24 cellular contexts compared by ENCODE assay signal in the genomic region with DNA sequence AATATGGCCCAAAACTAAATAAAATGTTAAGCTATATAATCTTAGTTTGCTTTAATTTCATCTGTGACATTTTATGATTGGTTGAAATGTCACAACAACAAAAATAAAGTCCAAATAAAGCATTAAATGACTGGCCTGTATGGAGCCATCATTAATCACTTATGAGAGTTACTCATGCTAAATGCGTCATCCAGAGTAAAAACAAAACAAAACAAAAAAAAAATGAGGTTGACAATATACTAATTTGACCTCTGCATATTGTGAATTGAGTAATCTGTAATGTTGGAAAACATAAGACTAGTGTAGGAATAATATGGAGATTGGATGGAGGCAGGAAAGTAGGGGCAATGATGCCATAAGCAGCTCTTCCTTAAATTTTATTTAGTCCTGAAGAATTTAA.
DNase-seq lines count a peak whose midpoint lies in the region; ATAC-seq, FAIRE-seq and TF ChIP-seq lines count a peak whose summit lies in the region.
"Had no signal": no experiment of that assay in that cellular context is flagged by ENCODE, and none has a peak within 500 bp of the region (broad histone marks: within the 10 kb centered on the region; RNA-seq: fewer than 3 reads in every experiment).

No MANE protein-coding gene starts in this region.

- H3K4me3 ChIP-seq in A549, result no peak overlapping the region; the same call in 2 of the 3 replicates
- H3K4me3 ChIP-seq in astrocyte of the spinal cord (ENCODE audit: low read depth, low read length), result no peak overlapping the region
- H3K4me3 ChIP-seq: gastrocnemius medialis had no signal

- in situ Hi-C loops in astrocyte of the spinal cord (cut with HindIII; ENCODE audit: low sequenced_read_pairs), result no loop called here

- H3K4me1 Mint-ChIP-seq in osteocyte (ENCODE audit: unreplicated experiment), result peaks cover 9% of the 10 kb centered on the region
- H3K4me1 Mint-ChIP-seq: activated T-helper 17 cell treated with anti-CD3 and anti-CD28 coated beads, Interleukin-2, amount 50 U/mL, for 72 hours; central memory CD8-positive, alpha-beta T cell; stimulated activated naive B cell treated with anti-CD40 and anti-IgM and Interleukin-4, amounts not matched to agents 10 μg/mL and 1 μg/mL and 100 μg/mL, for 72 hours; T-helper 17 cell had no signal

- CTCF ChIA-PET in A549 (lab: Yijun Ruan, JAX), result no interaction called here

- TF ChIP-seq CTCF in A549 (IDR thresholded peaks at IDR 0.05), result no peak
- TF ChIP-seq CTCF in astrocyte of the spinal cord (IDR thresholded peaks at IDR 0.05; ENCODE audit: low read depth, low read length), result no peak
- no peak for TF ChIP-seq CTCF in osteocyte (IDR thresholded peaks at IDR 0.05)

- no peak for TF ChIP-seq EP300 in A549 (IDR thresholded peaks at IDR 0.05)

- WGBS in A549 (ENCODE audit: missing lambda C conversion rate), result 21% methylated on average over 1 of the region's 1 CpG

- peaks cover 20% of the 10 kb centered on the region for H3K4me1 ChIP-seq in A549
- H3K4me1 ChIP-seq: gastrocnemius medialis had no signal

- DNase-seq in A549 (ENCODE audit: low read depth in 1 of 2, low spot score in 1 of 2) (peak in 1 of 2 experiments; percentile 39), HS-5 (ENCODE audit: low read depth) (peak; percentile 56), astrocyte of the spinal cord (ENCODE audit: low read depth, low spot score) (peak; percentile 24), fibroblast of the conjunctiva (ENCODE audit: low read depth) (peak; percentile 13), HTR-8/SVneo (ENCODE audit: insufficient read length, low spot score) (no peak), hepatic stellate cell (ENCODE audit: low spot score) (no peak), osteocyte (ENCODE audit: extremely low spot score, unreplicated experiment) (no peak)
- DNase-seq: 8988T; effector memory CD4-positive, alpha-beta T cell; gastrocnemius medialis; H7; NCI-H1105; NCI-H2081 treated with DMSO at 0.1 percent for 48 hours; NCI-H524 treated with DMSO at 0.1 percent for 48 hours; right cardiac atrium; SHP77 treated with DMSO at 0.1 percent for 48 hours; stimulated activated naive B cell treated with anti-CD40 and anti-IgM and Interleukin-4, amounts not matched to agents 10 μg/mL and 1 μg/mL and 100 μg/mL, for 72 hours; T-helper 17 cell; trophoblast cell had no signal

- peak in 1 of 2 experiments; percentile 45; a peak in 2 of 6 replicates for ATAC-seq in A549
- no peak for ATAC-seq in GM21367 (IDR thresholded peaks at IDR 0.05; ENCODE audit: unreplicated experiment)
- ATAC-seq: activated T-helper 17 cell treated with anti-CD3 and anti-CD28 coated beads, Interleukin-2, amount 50 U/mL, for 72 hours; gastrocnemius medialis; right cardiac atrium; stimulated activated naive B cell treated with anti-CD40 and anti-IgM and Interleukin-4, amounts not matched to agents 10 μg/mL and 1 μg/mL and 100 μg/mL, for 72 hours; T-helper 17 cell had no signal

- H3K36me3 Mint-ChIP-seq in osteocyte (ENCODE audit: unreplicated experiment), result peaks cover 4% of the 10 kb centered on the region
- H3K36me3 Mint-ChIP-seq: stimulated activated naive B cell treated with anti-CD40 and anti-IgM and Interleukin-4, amounts not matched to agents 10 μg/mL and 1 μg/mL and 100 μg/mL, for 72 hours had no signal

- no peak for TF ChIP-seq POLR2A in A549 (IDR thresholded peaks at IDR 0.05; ENCODE audit: low read length)

- H3K27ac ChIP-seq in A549, result peak overlapping the region in 1 of 2 experiments; percentile 84; a peak in 3 of 6 replicates
- H3K27ac ChIP-seq: C4-2B, gastrocnemius medialis, KMS-11 had no signal

- peaks cover 2% of the 10 kb centered on the region for H3K9me3 Mint-ChIP-seq in osteocyte (ENCODE audit: unreplicated experiment)

- POLR2A ChIA-PET in A549 (lab: Yijun Ruan, JAX), result no interaction called here

- no peak for FAIRE-seq in A549 (lab: Jason Lieb, UNC)
- no peak for FAIRE-seq in HTR-8/SVneo (lab: Jason Lieb, UNC)

- no peaks in the 10 kb centered on the region for H3K9me3 ChIP-seq in A549
- H3K9me3 ChIP-seq: gastrocnemius medialis had no signal

- H3K27me3 Mint-ChIP-seq in osteocyte (ENCODE audit: unreplicated experiment), result no peaks in the 10 kb centered on the region
- H3K27me3 Mint-ChIP-seq: activated T-helper 17 cell treated with anti-CD3 and anti-CD28 coated beads, Interleukin-2, amount 50 U/mL, for 72 hours; central memory CD8-positive, alpha-beta T cell; stimulated activated naive B cell treated with anti-CD40 and anti-IgM and Interleukin-4, amounts not matched to agents 10 μg/mL and 1 μg/mL and 100 μg/mL, for 72 hours; T-helper 17 cell had no signal

- no peak for TF ChIP-seq RAD21 in A549 (conservative IDR thresholded peaks at IDR 0.05 in 1 of 2, IDR thresholded peaks at IDR 0.05 in 1 of 2)

- no peak overlapping the region for H3K27ac Mint-ChIP-seq in osteocyte (ENCODE audit: unreplicated experiment)
- H3K27ac Mint-ChIP-seq: activated T-helper 17 cell treated with anti-CD3 and anti-CD28 coated beads, Interleukin-2, amount 50 U/mL, for 72 hours; stimulated activated naive B cell treated with anti-CD40 and anti-IgM and Interleukin-4, amounts not matched to agents 10 μg/mL and 1 μg/mL and 100 μg/mL, for 72 hours; T-helper 17 cell had no signal

- H3K4me3 Mint-ChIP-seq in osteocyte (ENCODE audit: unreplicated experiment), result no peak overlapping the region
- H3K4me3 Mint-ChIP-seq: activated T-helper 17 cell treated with anti-CD3 and anti-CD28 coated beads, Interleukin-2, amount 50 U/mL, for 72 hours; central memory CD8-positive, alpha-beta T cell; stimulated activated naive B cell treated with anti-CD40 and anti-IgM and Interleukin-4, amounts not matched to agents 10 μg/mL and 1 μg/mL and 100 μg/mL, for 72 hours; T-helper 17 cell had no signal

- H3K4me2 ChIP-seq in A549, result peak overlapping the region; percentile 90
- H3K4me2 ChIP-seq: KMS-11 had no signal

TF ChIP-seq in A549, 52 proteins besides CTCF, POLR2A, EP300 and RAD21:
- TF ChIP-seq HOXB5 (CRISPR knock-in tag; IDR thresholded peaks at IDR 0.05) (peak; percentile 87), GATA3 (IDR thresholded peaks at IDR 0.05; ENCODE audit: borderline replicate concordance) (peak; percentile 49; the same call in 1 of the 2 replicates), JUNB (IDR thresholded peaks at IDR 0.05) (peak; percentile 55), CEBPB (IDR thresholded peaks at IDR 0.05) (peak in 1 of 2 experiments; percentile 58; a peak in 1 of 4 replicates), PBX3 (IDR thresholded peaks at IDR 0.05) (no peak), FOSL2 (IDR thresholded peaks at IDR 0.05) (no peak), FOSL2 (CRISPR knock-in tag; IDR thresholded peaks at IDR 0.05) (peak; percentile 82), EHF (CRISPR knock-in tag; IDR thresholded peaks at IDR 0.05) (no peak)

Comparison
In these comparisons a context has a peak if more than half of its experiments do, and no peak if none do; other contexts are left out.
1. DNase-seq: peak in HS-5 (single experiment), astrocyte of the spinal cord (single experiment) and fibroblast of the conjunctiva (single experiment); none in HTR-8/SVneo (single experiment), hepatic stellate cell (single experiment) and osteocyte (single experiment).